19 cellular contexts compared by ENCODE assay signal in genomic region chr12:96112733-96113132, GRCh38.
DNase-seq lines count a peak whose midpoint lies in the region; ATAC-seq and TF ChIP-seq lines count a peak whose summit lies in the region.
"Had no signal": no experiment of that assay in that cellular context is flagged by ENCODE, and none has a peak within 500 bp of the region (broad histone marks: within the 10 kb centered on the region; RNA-seq: fewer than 3 reads in every experiment).

No MANE protein-coding gene starts in this region.

- no peak for TF ChIP-seq POLR2A in stomach (IDR thresholded peaks at IDR 0.05)

- H3K9me3 ChIP-seq in stomach, result no peaks in the 10 kb centered on the region
- H3K9me3 ChIP-seq: MG63 had no signal

- intact Hi-C loops in stomach (cut with DNase I; ENCODE audit: low total_unique reads), result no loop called here

- DNase-seq in NCI-H2107 treated with DMSO at 0.1 percent for 48 hours (lab: John Stamatoyannopoulos, UW; ENCODE audit: unreplicated experiment), result peak; percentile 8
- no peak for DNase-seq in NCI-H2107 (lab: John Stamatoyannopoulos, UW)
- DNase-seq in left lobe of liver (ENCODE audit: low spot score), result no peak
- DNase-seq in stomach, result peak; percentile 47
- no peak for DNase-seq in effector CD8-positive, alpha-beta T cell (lab: John Stamatoyannopoulos, UW)
- no peak for DNase-seq in cortex of kidney (lab: John Stamatoyannopoulos, UW)
- DNase-seq: 8988T, DND-41, GDM1, GM23248, KG1, MG63, NCI-H2081 treated with DMSO at 0.1 percent for 48 hours, NCI-H774, RPMI8226 had no signal

- no peak overlapping the region for H3K4me3 ChIP-seq in stomach
- H3K4me3 ChIP-seq: GM23248, MG63 had no signal

- TF ChIP-seq CTCF in VCaP (conservative IDR thresholded peaks at IDR 0.05) (no peak), stomach (IDR thresholded peaks at IDR 0.05) (no peak)

- H3K27me3 ChIP-seq in stomach, result no peaks in the 10 kb centered on the region
- H3K27me3 ChIP-seq: MG63 had no signal

- ATAC-seq in left lobe of liver, result peak; percentile 52
- ATAC-seq in GM21528 (IDR thresholded peaks at IDR 0.05; ENCODE audit: low FRiP score, unreplicated experiment), result no peak
- ATAC-seq: HCT116 had no signal

- H3K36me3 ChIP-seq in stomach, result no peaks in the 10 kb centered on the region
- H3K36me3 ChIP-seq: MG63 had no signal

- H3K27ac ChIP-seq in VCaP (peak overlapping the region; percentile 88), stomach (peak overlapping the region in 3 of 5 donors; percentile 28 to 56 (median 30))
- H3K27ac ChIP-seq: C4-2B, GM23248 had no signal

- TF ChIP-seq EP300 in stomach (IDR thresholded peaks at IDR 0.05), result no peak

- 13 to 30% (median 15%) methylated on average over 5 of the region's 5 CpGs for WGBS in stomach, 5 donors

- H3K4me1 ChIP-seq in stomach, result peaks cover 0 to 24% (median 13%) of the 10 kb centered on the region in 4 donors

Comparison
In these comparisons a context has a peak if more than half of its experiments do, and no peak if none do; other contexts are left out.
1. DNase-seq: peak in NCI-H2107 treated with DMSO at 0.1 percent for 48 hours (single experiment) and stomach (single experiment); none in NCI-H2107 (single experiment), left lobe of liver (single experiment), effector CD8-positive, alpha-beta T cell (single experiment) and cortex of kidney (single experiment).